8 cellular contexts compared by ENCODE assay signal in genomic region chr1:31064115-31064514, GRCh38. TPM values are rescaled to one million over a fixed set of nuclear protein-coding genes. Genes with fewer than 3 reads are reported as not detected.
DNase-seq lines count a peak whose midpoint lies in the region; ATAC-seq and TF ChIP-seq lines count a peak whose summit lies in the region.

No MANE protein-coding gene starts in this region.

- peak overlapping the region; percentile 74 for H2BK15ac ChIP-seq in mesendoderm (replicated peaks; ENCODE audit: low read depth)

- no peak overlapping the region for H2BK120ac ChIP-seq in mesendoderm (ENCODE audit: low read depth, low read length)

- H4K5ac ChIP-seq in mesendoderm (ENCODE audit: low read length): no peak overlapping the region

- peak overlapping the region; percentile 9 for H3K4me2 ChIP-seq in mesendoderm (ENCODE audit: low read length)

- H3K27me3 ChIP-seq in heart right ventricle (no peaks in the 10 kb centered on the region), mesendoderm (ENCODE audit: insufficient read depth, low read length, poor library complexity) (no peaks in the 10 kb centered on the region)

- H3K4me3 Mint-ChIP-seq in MCF 10A (ENCODE audit: unreplicated experiment): peak overlapping the region; percentile 94

- H3K27ac ChIP-seq in heart right ventricle: peak overlapping the region in 7 of 10 donors; percentile 79 to 97 (median 93)
- no peak overlapping the region for H3K27ac ChIP-seq in mesendoderm (ENCODE audit: low read depth, low read length)
- H3K27ac ChIP-seq in urinary bladder (ENCODE audit: low read depth): no peak overlapping the region

- H3K9me3 ChIP-seq in heart right ventricle: no peaks in the 10 kb centered on the region

- peaks cover 59% of the 10 kb centered on the region for H3K79me2 ChIP-seq in mesendoderm (ENCODE audit: control insufficient read depth, insufficient read depth, low read length)

- no peaks in the 10 kb centered on the region for H3K79me1 ChIP-seq in mesendoderm (ENCODE audit: low read length)

- no peak overlapping the region for H3K23ac ChIP-seq in mesendoderm (ENCODE audit: low read length)

- intact Hi-C loops in heart right ventricle (cut with DNase I) (loop anchor here in 5 of 10 donors (10.0 kb wide), 3 partner anchors 49 to 99 kb away; no protein-coding TSS in a partner anchor), cardiac septum (cut with DNase I) (loop anchor here (2.0 to 10.0 kb wide), 4 partner anchors 35 to 231 kb away; partner anchors contain the start of genes SNRNP40 and ZCCHC17), MCF 10A (cut with micrococcal nuclease) (no loop called here)

- H3K4me3 ChIP-seq in heart right ventricle (peak overlapping the region; percentile 46 to 78 (median 68)), mesendoderm (ENCODE audit: low read length) (peak overlapping the region; percentile 65), urinary bladder (ENCODE audit: low read depth, low read length) (peak overlapping the region; percentile 62)

- H3K18ac ChIP-seq in mesendoderm (ENCODE audit: low read length): peak overlapping the region; percentile 80

- no peaks in the 10 kb centered on the region for H3K9me3 Mint-ChIP-seq in MCF 10A (ENCODE audit: unreplicated experiment)

- H3K56ac ChIP-seq in mesendoderm (ENCODE audit: low read length): peak overlapping the region; percentile 88

- peaks cover 18% of the 10 kb centered on the region for H3K36me3 Mint-ChIP-seq in MCF 10A (ENCODE audit: insufficient read depth, unreplicated experiment)

- H3K36me3 ChIP-seq in heart right ventricle (peaks cover 0 to 13% (median 2%) of the 10 kb centered on the region in 9 donors), mesendoderm (ENCODE audit: control insufficient read depth, insufficient read depth, low read length) (no peaks in the 10 kb centered on the region), urinary bladder (ENCODE audit: insufficient read depth) (no peaks in the 10 kb centered on the region)

- H3K4ac ChIP-seq in mesendoderm (ENCODE audit: low read depth, low read length): no peak overlapping the region

- 1 to 3% methylated on average over 6 of the region's 6 CpGs for WGBS in heart right ventricle, 2 donors
- no CpG with 5 or more reads among the region's 6 CpGs for WGBS in mesendoderm (ENCODE audit: extremely low coverage, insufficient coverage, low lambda C conversion rate)
- 1% methylated on average over 6 of the region's 6 CpGs for WGBS in urinary bladder

- peaks cover 12% of the 10 kb centered on the region for H3K4me1 Mint-ChIP-seq in MCF 10A (ENCODE audit: insufficient read depth, unreplicated experiment)

- H3K4me1 ChIP-seq in heart right ventricle (peaks cover 2 to 51% (median 43%) of the 10 kb centered on the region in 9 donors), mesendoderm (ENCODE audit: control insufficient read depth, low read depth, low read length) (peaks cover 4% of the 10 kb centered on the region), urinary bladder (ENCODE audit: insufficient read depth) (peaks cover 2% of the 10 kb centered on the region)

- peak overlapping the region; percentile 100 for H3K27ac Mint-ChIP-seq in MCF 10A (ENCODE audit: low read depth, unreplicated experiment)

- no peak for ATAC-seq in heart right ventricle

- CTCF ChIA-PET in MCF 10A (lab: Yijun Ruan, JAX): interaction anchor here (1.0 to 1.2 kb wide), 3 partner anchors 15 to 121 kb away, joined by 3 to 4 read pairs (median 3); no protein-coding TSS in a partner anchor

- POLR2A ChIA-PET in MCF 10A (lab: Yijun Ruan, JAX): interaction anchor here (0.5 to 3.6 kb wide), 35 partner anchors 9 to 837 kb away, joined by 3 to 30 read pairs (median 4); partner anchors contain the start of genes SNRNP40 and ZCCHC17

- DNase-seq in heart right ventricle: no peak
- no peak for DNase-seq in cardiac septum (ENCODE audit: low spot score)
- DNase-seq in MCF 10A (ENCODE audit: unreplicated experiment): peak; percentile 14
- no peak for DNase-seq in mesendoderm
- DNase-seq in NCI-H748 (lab: John Stamatoyannopoulos, UW; ENCODE audit: unreplicated experiment): no peak
- no peak for DNase-seq in NCI-H187 treated with DMSO at 0.1 percent for 48 hours (lab: John Stamatoyannopoulos, UW)
- DNase-seq in NCI-H510A (lab: John Stamatoyannopoulos, UW): no peak

- no peak for TF ChIP-seq CTCF in heart right ventricle (IDR thresholded peaks at IDR 0.05)
- TF ChIP-seq CTCF in MCF 10A (IDR thresholded peaks at IDR 0.05; ENCODE audit: unreplicated experiment): no peak

- no peak overlapping the region for H2BK5ac ChIP-seq in mesendoderm (ENCODE audit: low read length)

- peak overlapping the region; percentile 100 for H3K9ac ChIP-seq in mesendoderm (ENCODE audit: low read length)

- no peak overlapping the region for H2AK5ac ChIP-seq in mesendoderm (ENCODE audit: low read length)

- BruUV-seq in MCF 10A (replicated peaks; lab: Mats Ljungman, UMichigan): no TSS peak

- H4K8ac ChIP-seq in mesendoderm (ENCODE audit: low read depth, low read length): no peak overlapping the region

- H3K27me3 Mint-ChIP-seq in MCF 10A (ENCODE audit: insufficient read depth, unreplicated experiment): no peaks in the 10 kb centered on the region

RNA-seq across cellular contexts. Expression of gene PUM1, which starts 1.4 kb away (rescaled TPM):
- 10 to 100 TPM; 69.7 to 91.2 (median 82.9) TPM for total RNA-seq in heart right ventricle
- polyA plus RNA-seq in heart right ventricle: 10 to 100 TPM; 13.5 to 27.4 TPM
- 83.7 TPM for total RNA-seq in cardiac septum
- total RNA-seq in MCF 10A (2022): 107 and 110 TPM in 2 replicates
- polyA plus RNA-seq in mesendoderm (2013, experiment 1 of 2): 61.2 TPM
- polyA plus RNA-seq in mesendoderm (2013, experiment 2 of 2): 61.8 TPM
- total RNA-seq in urinary bladder: 84.3 TPM
- 52.1 TPM for polyA plus RNA-seq in urinary bladder

Comparison
In these comparisons a context has a peak if more than half of its experiments do, and no peak if none do; other contexts are left out.
1. H3K27ac ChIP-seq: peak in heart right ventricle (7 of 10); none in mesendoderm (single experiment) and urinary bladder (single experiment).
2. Peak in every context shown above with its lines, with median percentiles within 50 percentile points of each other: H3K4me3 ChIP-seq.